In the genomic region with DNA sequence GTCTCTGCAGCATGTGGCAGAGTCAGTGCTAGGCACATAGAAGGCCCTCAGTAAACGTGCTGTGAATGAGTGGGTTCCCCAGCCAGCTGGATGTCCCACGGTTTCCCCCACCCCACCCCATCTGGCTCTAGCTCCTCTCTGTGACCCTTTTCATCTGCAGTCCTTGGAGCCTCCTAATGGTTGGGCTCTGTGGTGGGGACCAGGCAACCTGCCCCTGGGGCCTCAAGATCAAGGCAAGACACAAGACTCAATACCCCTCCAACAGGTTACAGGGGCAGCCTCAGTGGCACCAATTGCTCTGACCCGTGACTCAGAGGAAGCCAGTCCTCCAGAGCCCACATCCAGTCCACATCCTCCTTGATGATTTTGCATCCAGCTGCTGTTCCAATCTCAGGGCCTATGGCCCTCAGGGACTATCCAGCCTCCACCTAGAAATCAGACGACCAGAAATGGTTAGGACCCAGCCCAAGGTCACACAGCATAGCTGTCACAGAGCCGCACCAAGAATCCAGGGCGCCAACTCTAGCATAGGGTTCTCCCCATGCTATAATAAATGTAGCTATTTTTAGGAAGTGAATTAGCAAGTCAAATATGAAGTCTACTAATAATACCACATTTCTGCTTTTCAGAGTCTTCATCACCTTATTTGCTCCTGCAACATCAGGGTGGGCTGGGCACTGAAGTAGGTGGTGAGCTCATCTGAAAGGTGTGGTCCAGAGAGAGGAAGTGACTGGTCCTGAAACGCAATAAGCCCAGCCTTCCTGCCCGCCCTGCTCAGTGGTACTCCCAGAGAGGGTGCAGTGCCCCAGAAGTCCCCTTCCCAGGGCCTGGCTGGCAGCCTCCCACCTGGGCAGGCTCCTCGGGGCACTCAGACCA, we compare ENCODE assay signal across 8 cellular contexts. TPM values are rescaled to one million over a fixed set of nuclear protein-coding genes. Genes with fewer than 3 reads are reported as not detected.
A peak's percentile ranks its signal among the peaks of the same experiment; 100 is the strongest.
DNase-seq lines count a peak whose midpoint lies in the region; ATAC-seq and FAIRE-seq lines count a peak whose summit lies in the region.

No MANE protein-coding gene starts in this region.

- FAIRE-seq in RCC 7860 (lab: Jason Lieb, UNC): no peak

- ATAC-seq in GM18907 (IDR thresholded peaks at IDR 0.05; ENCODE audit: unreplicated experiment) (peak; percentile 63), HG03039 (IDR thresholded peaks at IDR 0.05; ENCODE audit: unreplicated experiment) (peak; percentile 39)

- DNase-seq in AG20443 (ENCODE audit: low spot score): peak; percentile 43
- peak; percentile 76 for DNase-seq in RCC 7860 (ENCODE audit: low spot score)
- DNase-seq in dermis blood vessel endothelial cell: peak; percentile 62
- DNase-seq in stimulated activated CD4-positive, alpha-beta T cell treated with anti-CD3 and anti-CD28 coated beads, Interleukin-4, amount 100 ng/mL, for 24 hours: peak; percentile 73
- DNase-seq in effector CD8-positive, alpha-beta T cell (lab: John Stamatoyannopoulos, UW): no peak
- DNase-seq in DMS 273 (lab: John Stamatoyannopoulos, UW; ENCODE audit: unreplicated experiment): no peak

RNA-seq across cellular contexts. Expression of a gene that starts 17.4 kb away (rescaled TPM):
- total RNA-seq in dermis blood vessel endothelial cell: not detected in 2 replicates

RNA-seq across cellular contexts. Expression of a gene that starts 49.0 kb away (rescaled TPM):
- total RNA-seq in dermis blood vessel endothelial cell: 0.51 and 2.2 TPM in 2 replicates

Comparison
In these comparisons a context has a peak if more than half of its experiments do, and no peak if none do; other contexts are left out.
1. DNase-seq: peak in AG20443 (single experiment), RCC 7860 (single experiment), dermis blood vessel endothelial cell (single experiment) and stimulated activated CD4-positive, alpha-beta T cell treated with anti-CD3 and anti-CD28 coated beads, Interleukin-4, amount 100 ng/mL, for 24 hours (single experiment); none in effector CD8-positive, alpha-beta T cell (single experiment) and DMS 273 (single experiment).